9 cellular contexts compared by ENCODE assay signal in the genomic region with DNA sequence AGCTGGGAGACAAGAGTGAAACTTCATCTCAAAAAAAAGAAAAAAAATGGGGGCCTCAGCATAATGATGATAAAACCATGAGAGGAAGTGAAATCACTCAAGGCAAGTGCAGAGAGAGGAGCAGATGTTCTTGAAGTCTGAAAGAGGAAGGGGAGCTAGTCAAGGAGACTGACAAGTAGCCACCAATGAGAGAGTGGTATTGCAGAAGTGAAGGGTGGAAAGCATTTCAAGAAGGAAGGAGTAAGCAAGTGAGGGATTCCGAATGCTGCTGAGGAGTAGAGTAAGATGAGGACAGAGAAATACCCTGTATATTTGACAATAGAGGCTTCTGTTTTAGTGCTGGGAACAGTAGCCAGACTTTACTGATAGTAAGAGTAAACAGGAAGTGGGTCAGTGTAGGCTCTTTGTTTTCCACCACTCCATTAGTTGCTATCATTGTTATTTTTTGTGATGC. TPM values are rescaled to one million over a fixed set of nuclear protein-coding genes. Genes with fewer than 3 reads are reported as not detected.
A peak's percentile ranks its signal among the peaks of the same experiment; 100 is the strongest.
DNase-seq lines count a peak whose midpoint lies in the region; ATAC-seq and TF ChIP-seq lines count a peak whose summit lies in the region.
"Had no signal": no experiment of that assay in that cellular context is flagged by ENCODE, and none has a peak within 500 bp of the region (broad histone marks: within the 10 kb centered on the region; RNA-seq: fewer than 3 reads in every experiment).

No MANE protein-coding gene starts in this region.

- peaks cover 23% of the 10 kb centered on the region for H3K4me1 Mint-ChIP-seq in activated T-helper 1 cell treated with anti-CD3 and anti-CD28 coated beads, Interleukin-12 subunit alpha, Interleukin-12 subunit beta, Interleukin-2, Interleukin-4 antibody, amounts not matched to agents 30 ng/mL and 10 ng/mL and 1 ng/mL, durations not matched to agents 14 hours and 24 hours and 36 hours (ENCODE audit: low read depth)

- peaks cover 4% of the 10 kb centered on the region for H3K9me3 Mint-ChIP-seq in activated T-helper 1 cell treated with anti-CD3 and anti-CD28 coated beads, Interleukin-12 subunit alpha, Interleukin-12 subunit beta, Interleukin-2, Interleukin-4 antibody, amounts not matched to agents 30 ng/mL and 10 ng/mL and 1 ng/mL, durations not matched to agents 14 hours and 24 hours and 36 hours

- WGBS in upper lobe of left lung, 2 donors, result 42 to 50% methylated on average over 1 of the region's 1 CpG

- ATAC-seq in GM19467 (IDR thresholded peaks at IDR 0.05; ENCODE audit: unreplicated experiment) (peak; percentile 79), HG03457 (IDR thresholded peaks at IDR 0.05; ENCODE audit: unreplicated experiment) (peak; percentile 65), upper lobe of left lung (ENCODE audit: low FRiP score in 2 of 2) (peak in 1 of 2 donors; percentile 65), SK-N-SH treated with all-trans-retinoic acid at 6 μM for 48 hours (no peak)

- peak overlapping the region in 3 of 4 donors; percentile 17 to 44 (median 27) for H3K27ac ChIP-seq in upper lobe of left lung
- H3K27ac ChIP-seq: cardiac muscle cell had no signal

- H3K4me3 ChIP-seq in GM06990 (replicated peaks; ENCODE audit: low read depth, low read length) (peak overlapping the region; percentile 33), upper lobe of left lung (no peak overlapping the region)
- H3K4me3 ChIP-seq: cardiac muscle cell had no signal

- TF ChIP-seq EP300 in upper lobe of left lung (IDR thresholded peaks at IDR 0.05), result no peak

- H3K36me3 Mint-ChIP-seq in activated T-helper 1 cell treated with anti-CD3 and anti-CD28 coated beads, Interleukin-12 subunit alpha, Interleukin-12 subunit beta, Interleukin-2, Interleukin-4 antibody, amounts not matched to agents 30 ng/mL and 10 ng/mL and 1 ng/mL, durations not matched to agents 14 hours and 24 hours and 36 hours (ENCODE audit: low read depth), result peaks cover 26% of the 10 kb centered on the region

- H3K4me3 Mint-ChIP-seq in activated T-helper 1 cell treated with anti-CD3 and anti-CD28 coated beads, Interleukin-12 subunit alpha, Interleukin-12 subunit beta, Interleukin-2, Interleukin-4 antibody, amounts not matched to agents 30 ng/mL and 10 ng/mL and 1 ng/mL, durations not matched to agents 14 hours and 24 hours and 36 hours, result peak overlapping the region; percentile 16

- TF ChIP-seq CTCF in GM06990 (IDR thresholded peaks at IDR 0.05; ENCODE audit: insufficient read depth, low read length, poor library complexity, severe bottlenecking), result no peak
- TF ChIP-seq CTCF in upper lobe of left lung (IDR thresholded peaks at IDR 0.05), result no peak

- peak overlapping the region; percentile 82 for H3K27ac Mint-ChIP-seq in activated T-helper 1 cell treated with anti-CD3 and anti-CD28 coated beads, Interleukin-12 subunit alpha, Interleukin-12 subunit beta, Interleukin-2, Interleukin-4 antibody, amounts not matched to agents 30 ng/mL and 10 ng/mL and 1 ng/mL, durations not matched to agents 14 hours and 24 hours and 36 hours

- H3K36me3 ChIP-seq in GM06990 (ENCODE audit: control insufficient read depth, insufficient read depth, low read length) (peaks cover 4% of the 10 kb centered on the region; the same call in 1 of the 2 replicates), upper lobe of left lung (peaks cover 0 to 16% (median 6%) of the 10 kb centered on the region in 4 donors)

- DNase-seq in GM06990 (ENCODE audit: extremely low read depth, insufficient read length) (peak; percentile 71), upper lobe of left lung (no peak), NCI-H128 (lab: John Stamatoyannopoulos, UW; ENCODE audit: unreplicated experiment) (no peak), posterior vena cava (ENCODE audit: low spot score) (no peak)
- DNase-seq in activated T-helper 1 cell treated with anti-CD3 and anti-CD28 coated beads, Interleukin-12 subunit alpha, Interleukin-12 subunit beta, Interleukin-2, Interleukin-4 antibody, amounts not matched to agents 30 ng/mL and 10 ng/mL and 1 ng/mL, durations not matched to agents 14 hours and 24 hours and 36 hours (ENCODE audit: low spot score), result no peak

- H3K27me3 ChIP-seq in GM06990 (replicated peaks; ENCODE audit: control insufficient read depth, insufficient read depth, low read length) (no peaks in the 10 kb centered on the region), upper lobe of left lung (no peaks in the 10 kb centered on the region)
- H3K27me3 ChIP-seq: cardiac muscle cell had no signal

- TF ChIP-seq POLR2A in upper lobe of left lung (IDR thresholded peaks at IDR 0.05), result peak in 1 of 4 donors; percentile 18

- peaks cover 0 to 4% (median 0%) of the 10 kb centered on the region in 4 donors for H3K9me3 ChIP-seq in upper lobe of left lung

- peaks cover 16 to 21% (median 19%) of the 10 kb centered on the region in 4 donors for H3K4me1 ChIP-seq in upper lobe of left lung

- intact Hi-C loops in activated T-helper 1 cell treated with anti-CD3 and anti-CD28 coated beads, Interleukin-12 subunit alpha, Interleukin-12 subunit beta, Interleukin-2, Interleukin-4 antibody, amounts not matched to agents 30 ng/mL and 10 ng/mL and 1 ng/mL, durations not matched to agents 14 hours and 24 hours and 36 hours (cut with micrococcal nuclease), result loop anchor here (5.0 to 10.0 kb wide), 3 partner anchors 227 to 1120 kb away; a partner anchor contains a TSS
- intact Hi-C loops in posterior vena cava (cut with DNase I), result no loop called here

- no peaks in the 10 kb centered on the region for H3K27me3 Mint-ChIP-seq in activated T-helper 1 cell treated with anti-CD3 and anti-CD28 coated beads, Interleukin-12 subunit alpha, Interleukin-12 subunit beta, Interleukin-2, Interleukin-4 antibody, amounts not matched to agents 30 ng/mL and 10 ng/mL and 1 ng/mL, durations not matched to agents 14 hours and 24 hours and 36 hours (ENCODE audit: insufficient read depth)

TF ChIP-seq in SK-N-SH treated with all-trans-retinoic acid at 6 μM for 48 hours, 23 proteins besides CTCF, POLR2A, EP300 and RAD21:
- TF ChIP-seq ZFP3 (CRISPR knock-in tag; IDR thresholded peaks at IDR 0.05) (no peak), ARNTL (CRISPR knock-in tag; IDR thresholded peaks at IDR 0.05; ENCODE audit: borderline replicate concordance, low read depth) (no peak), ZFP30 (CRISPR knock-in tag; IDR thresholded peaks at IDR 0.05) (no peak), TOX (CRISPR knock-in tag; IDR thresholded peaks at IDR 0.05; ENCODE audit: borderline replicate concordance) (no peak), ISL1 (CRISPR knock-in tag; IDR thresholded peaks at IDR 0.05) (no peak), ZNF70 (CRISPR knock-in tag; IDR thresholded peaks at IDR 0.05) (no peak), RARB (CRISPR knock-in tag; IDR thresholded peaks at IDR 0.05) (no peak), GLIS3 (CRISPR knock-in tag; IDR thresholded peaks at IDR 0.05) (no peak), SNAI2 (CRISPR knock-in tag; IDR thresholded peaks at IDR 0.05) (no peak), ZNF8 (CRISPR knock-in tag; IDR thresholded peaks at IDR 0.05) (no peak), OSR1 (CRISPR knock-in tag; IDR thresholded peaks at IDR 0.05) (no peak), ZC3H10 (CRISPR knock-in tag; IDR thresholded peaks at IDR 0.05) (no peak)
- TF ChIP-seq, protein P1, sequence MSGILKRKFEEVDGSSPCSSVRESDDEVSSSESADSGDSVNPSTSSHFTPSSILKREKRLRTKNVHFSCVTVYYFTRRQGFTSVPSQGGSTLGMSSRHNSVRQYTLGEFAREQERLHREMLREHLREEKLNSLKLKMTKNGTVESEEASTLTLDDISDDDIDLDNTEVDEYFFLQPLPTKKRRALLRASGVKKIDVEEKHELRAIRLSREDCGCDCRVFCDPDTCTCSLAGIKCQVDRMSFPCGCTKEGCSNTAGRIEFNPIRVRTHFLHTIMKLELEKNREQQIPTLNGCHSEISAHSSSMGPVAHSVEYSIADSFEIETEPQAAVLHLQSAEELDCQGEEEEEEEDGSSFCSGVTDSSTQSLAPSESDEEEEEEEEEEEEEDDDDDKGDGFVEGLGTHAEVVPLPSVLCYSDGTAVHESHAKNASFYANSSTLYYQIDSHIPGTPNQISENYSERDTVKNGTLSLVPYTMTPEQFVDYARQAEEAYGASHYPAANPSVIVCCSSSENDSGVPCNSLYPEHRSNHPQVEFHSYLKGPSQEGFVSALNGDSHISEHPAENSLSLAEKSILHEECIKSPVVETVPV (CRISPR knock-in tag; IDR thresholded peaks at IDR 0.05), result no peak
- TF ChIP-seq, protein P2, sequence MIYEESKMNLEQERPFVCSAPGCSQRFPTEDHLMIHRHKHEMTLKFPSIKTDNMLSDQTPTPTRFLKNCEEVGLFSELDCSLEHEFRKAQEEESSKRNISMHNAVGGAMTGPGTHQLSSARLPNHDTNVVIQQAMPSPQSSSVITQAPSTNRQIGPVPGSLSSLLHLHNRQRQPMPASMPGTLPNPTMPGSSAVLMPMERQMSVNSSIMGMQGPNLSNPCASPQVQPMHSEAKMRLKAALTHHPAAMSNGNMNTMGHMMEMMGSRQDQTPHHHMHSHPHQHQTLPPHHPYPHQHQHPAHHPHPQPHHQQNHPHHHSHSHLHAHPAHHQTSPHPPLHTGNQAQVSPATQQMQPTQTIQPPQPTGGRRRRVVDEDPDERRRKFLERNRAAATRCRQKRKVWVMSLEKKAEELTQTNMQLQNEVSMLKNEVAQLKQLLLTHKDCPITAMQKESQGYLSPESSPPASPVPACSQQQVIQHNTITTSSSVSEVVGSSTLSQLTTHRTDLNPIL (CRISPR knock-in tag; IDR thresholded peaks at IDR 0.05; ENCODE audit: low read depth), result no peak

RNA-seq across cellular contexts. Expression of a gene that starts 2.9 kb away (rescaled TPM):
- 14.4 and 18.5 TPM in 2 replicates for total RNA-seq in activated T-helper 1 cell treated with anti-CD3 and anti-CD28 coated beads, Interleukin-12 subunit alpha, Interleukin-12 subunit beta, Interleukin-2, Interleukin-4 antibody, amounts not matched to agents 30 ng/mL and 10 ng/mL and 1 ng/mL, durations not matched to agents 14 hours and 24 hours and 36 hours
- total RNA-seq in upper lobe of left lung (10 to 100 TPM in 5 of 6 donors, 1 to 10 TPM in 1; 7.5 to 14.9 (median 11.7) TPM), posterior vena cava (10 to 100 TPM; 11.4 to 12.2 TPM)

RNA-seq across cellular contexts. Expression of a gene that starts 3.0 kb away (rescaled TPM):
- total RNA-seq in activated T-helper 1 cell treated with anti-CD3 and anti-CD28 coated beads, Interleukin-12 subunit alpha, Interleukin-12 subunit beta, Interleukin-2, Interleukin-4 antibody, amounts not matched to agents 30 ng/mL and 10 ng/mL and 1 ng/mL, durations not matched to agents 14 hours and 24 hours and 36 hours, result 40.2 and 44.7 TPM in 2 replicates
- total RNA-seq in upper lobe of left lung, result 10 to 100 TPM; 26.5 to 44.5 (median 34.1) TPM
- total RNA-seq in posterior vena cava, result 10 to 100 TPM; 29.1 to 33.4 TPM

RNA-seq across cellular contexts. Expression of a gene that starts 52.9 kb away (rescaled TPM):
- not detected in 2 replicates for total RNA-seq in activated T-helper 1 cell treated with anti-CD3 and anti-CD28 coated beads, Interleukin-12 subunit alpha, Interleukin-12 subunit beta, Interleukin-2, Interleukin-4 antibody, amounts not matched to agents 30 ng/mL and 10 ng/mL and 1 ng/mL, durations not matched to agents 14 hours and 24 hours and 36 hours
- 1 to 10 TPM in 1 of 6 donors, not detected in 5; 2.7 TPM for total RNA-seq in upper lobe of left lung
- not detected for total RNA-seq in posterior vena cava
